ENCODE assay signal across 8 cellular contexts in the genomic region with DNA sequence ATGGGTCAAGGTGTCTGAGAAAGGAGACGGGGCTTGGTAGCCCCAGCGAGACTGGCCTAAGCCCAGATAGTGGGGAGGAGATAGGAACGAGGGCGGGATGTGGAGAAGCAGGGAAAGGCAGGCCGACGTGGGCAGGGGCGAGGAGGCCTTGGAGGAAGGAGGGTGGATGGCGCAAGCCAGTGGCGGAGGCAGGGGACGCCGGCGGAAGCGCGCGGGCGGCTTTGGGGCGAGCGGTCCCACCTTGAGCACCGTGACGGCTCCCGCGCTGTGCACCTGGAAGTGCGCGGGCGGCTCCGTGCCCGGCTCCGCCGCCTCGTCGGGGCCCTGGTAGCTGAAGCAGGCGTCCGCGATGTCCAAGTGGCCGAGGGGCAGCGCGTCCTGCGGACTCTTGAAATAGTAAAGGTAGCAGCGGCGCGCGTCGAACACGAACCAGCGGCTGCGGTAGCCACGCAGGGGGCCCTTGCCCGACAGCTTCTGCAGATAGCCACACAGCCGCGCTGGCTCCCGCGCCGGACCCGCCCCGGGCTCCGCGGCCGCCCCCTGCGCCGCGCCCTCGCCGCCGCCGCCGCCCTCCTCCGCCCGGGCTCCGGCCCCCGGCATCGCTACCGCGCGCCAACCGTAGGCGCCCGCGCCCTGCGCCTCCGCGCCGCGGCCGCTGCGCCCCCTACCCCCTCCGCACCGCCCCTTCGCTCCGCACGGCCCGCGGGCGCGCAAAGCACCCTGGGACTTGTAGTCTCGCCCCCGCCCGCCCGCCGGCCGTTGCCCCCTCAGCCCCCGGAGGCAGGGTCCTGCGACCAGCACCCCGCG. TPM values are rescaled to one million over a fixed set of nuclear protein-coding genes. Genes with fewer than 3 reads are reported as not detected.
DNase-seq lines count a peak whose midpoint lies in the region; ATAC-seq and TF ChIP-seq lines count a peak whose summit lies in the region.

Gene TBC1D2B (minus strand): TSS at position 659 of the 807 bp plus-strand sequence. CDS start 59 bp downstream, at position 600.

- peak within 1 kb of the TSS; percentile 91 for H3K9ac ChIP-seq in fibroblast of lung (ENCODE audit: insufficient read depth, low read length)

- no peaks in the 10 kb centered on the region for H3K27me3 ChIP-seq in fibroblast of lung (ENCODE audit: control insufficient read depth, insufficient read depth, low read length)

- H3K79me2 ChIP-seq in fibroblast of lung (ENCODE audit: control insufficient read depth, insufficient read depth, low read length) = peaks cover 36% of the 10 kb centered on the region

- H3K4me1 Mint-ChIP-seq in natural killer cell = peaks cover 36 to 41% of the 10 kb centered on the region in 2 donors
- peaks cover 67% of the 10 kb centered on the region for H3K4me1 Mint-ChIP-seq in stimulated activated naive CD8-positive, alpha-beta T cell treated with anti-CD3 and anti-CD28 coated beads, Interleukin-15, amount 100 ng/mL, for 72 hours

- peak within 1 kb of the TSS; percentile 87 for H3K4me2 ChIP-seq in fibroblast of lung (ENCODE audit: extremely low read depth, insufficient read depth, low read length)

- intact Hi-C loops in natural killer cell (cut with micrococcal nuclease) = loop anchor here (1.0 kb wide), 1 partner anchor 43 kb away; no protein-coding TSS in a partner anchor

- H2AFZ ChIP-seq in fibroblast of lung (ENCODE audit: low read length) = peak within 1 kb of the TSS; percentile 85

- no peaks in the 10 kb centered on the region for H3K36me3 ChIP-seq in fibroblast of lung (ENCODE audit: control insufficient read depth, insufficient read depth, low read length)

- H3K36me3 Mint-ChIP-seq in natural killer cell = no peaks in the 10 kb centered on the region

- H3K27me3 Mint-ChIP-seq in natural killer cell (ENCODE audit: low read depth in 2 of 2) = no peaks in the 10 kb centered on the region
- no peaks in the 10 kb centered on the region for H3K27me3 Mint-ChIP-seq in stimulated activated naive CD8-positive, alpha-beta T cell treated with anti-CD3 and anti-CD28 coated beads, Interleukin-15, amount 100 ng/mL, for 72 hours

- H3K4me3 Mint-ChIP-seq in natural killer cell = peak within 1 kb of the TSS; percentile 98
- peak within 1 kb of the TSS; percentile 93 to 99 for H3K4me3 Mint-ChIP-seq in stimulated activated naive CD8-positive, alpha-beta T cell treated with anti-CD3 and anti-CD28 coated beads, Interleukin-15, amount 100 ng/mL, for 72 hours

- H3K27ac ChIP-seq in fibroblast of lung (ENCODE audit: insufficient read depth, low read length) = peak within 1 kb of the TSS; percentile 98

- ATAC-seq in GM18909 (IDR thresholded peaks at IDR 0.05; ENCODE audit: poor library complexity, unreplicated experiment) (peak; percentile 71), HG03196 (IDR thresholded peaks at IDR 0.05; ENCODE audit: unreplicated experiment) (peak; percentile 66), natural killer cell (peak; percentile 86 to 91 (median 88))
- peak; percentile 87 for ATAC-seq in stimulated activated naive CD8-positive, alpha-beta T cell treated with anti-CD3 and anti-CD28 coated beads, Interleukin-15, amount 100 ng/mL, for 72 hours

- H3K27ac Mint-ChIP-seq in natural killer cell = peak within 1 kb of the TSS; percentile 80 to 92
- H3K27ac Mint-ChIP-seq in stimulated activated naive CD8-positive, alpha-beta T cell treated with anti-CD3 and anti-CD28 coated beads, Interleukin-15, amount 100 ng/mL, for 72 hours = peak within 1 kb of the TSS; percentile 93 to 97

- H3K4me1 ChIP-seq in fibroblast of lung (ENCODE audit: control insufficient read depth, extremely low read depth, insufficient read depth, low read length) = peaks cover 16% of the 10 kb centered on the region

- H3K9me3 Mint-ChIP-seq in natural killer cell = no peaks in the 10 kb centered on the region
- H3K9me3 Mint-ChIP-seq in stimulated activated naive CD8-positive, alpha-beta T cell treated with anti-CD3 and anti-CD28 coated beads, Interleukin-15, amount 100 ng/mL, for 72 hours = no peaks in the 10 kb centered on the region

- no peaks in the 10 kb centered on the region for H3K9me3 ChIP-seq in fibroblast of lung (ENCODE audit: control insufficient read depth, insufficient read depth, low read depth, low read length)

- peak; percentile 80 for DNase-seq in AG08396 (ENCODE audit: low spot score)
- DNase-seq in OCI-M1 (lab: John Stamatoyannopoulos, UW) = peak; percentile 70
- DNase-seq in activated T-helper 1 cell treated with Interleukin-2 at 50 U/mL for 16 hours (ENCODE audit: low read depth) = peak; percentile 60
- peak; percentile 47 to 54 for DNase-seq in fibroblast of lung (ENCODE audit: low read depth in 2 of 2)
- DNase-seq in natural killer cell = peak; percentile 59
- peak; percentile 66 to 68 for DNase-seq in stimulated activated naive CD8-positive, alpha-beta T cell treated with anti-CD3 and anti-CD28 coated beads, Interleukin-15, amount 100 ng/mL, for 72 hours

- TF ChIP-seq CTCF in fibroblast of lung (conservative IDR thresholded peaks at IDR 0.05 in 1 of 2, IDR thresholded peaks at IDR 0.05 in 1 of 2; ENCODE audit: low read depth in 1 of 2, low read length in 2 of 2) (no peak), natural killer cell (IDR thresholded peaks at IDR 0.05) (no peak)

- H3K4me3 ChIP-seq in fibroblast of lung (replicated peaks in 1 of 4; ENCODE audit: control extremely low read depth in 1 of 4, insufficient read depth in 1 of 4, low read depth in 3 of 4, low read length in 4 of 4) = peak within 1 kb of the TSS; percentile 54 to 82 (median 75)

- H4K20me1 ChIP-seq in fibroblast of lung (ENCODE audit: control insufficient read depth, extremely low read depth, insufficient read depth, low read length) = no peaks in the 10 kb centered on the region

RNA-seq across cellular contexts. Expression of gene TBC1D2B, which starts in this region (rescaled TPM):
- total RNA-seq in fibroblast of lung (73.3 and 75.5 TPM in 2 replicates), natural killer cell (10 to 100 TPM; 54.0 to 83.5 (median 56.7) TPM)
- 28.4 and 49.4 TPM in 2 replicates for polyA plus RNA-seq in fibroblast of lung
- 21.9 and 37.5 TPM in 2 replicates for polyA plus RNA-seq in fibroblast of lung (2012)
- 30.3 and 55.1 TPM in 2 replicates for polyA minus RNA-seq in fibroblast of lung (ENCODE audit: low replicate concordance)

Comparison
In these comparisons a context has a peak if more than half of its experiments do, and no peak if none do; other contexts are left out.
1. Peak in every context shown above with its lines: DNase-seq, ATAC-seq, H3K4me3 ChIP-seq and H3K27ac ChIP-seq.